ENCODE assay signal across 1 cellular context in the genomic region with DNA sequence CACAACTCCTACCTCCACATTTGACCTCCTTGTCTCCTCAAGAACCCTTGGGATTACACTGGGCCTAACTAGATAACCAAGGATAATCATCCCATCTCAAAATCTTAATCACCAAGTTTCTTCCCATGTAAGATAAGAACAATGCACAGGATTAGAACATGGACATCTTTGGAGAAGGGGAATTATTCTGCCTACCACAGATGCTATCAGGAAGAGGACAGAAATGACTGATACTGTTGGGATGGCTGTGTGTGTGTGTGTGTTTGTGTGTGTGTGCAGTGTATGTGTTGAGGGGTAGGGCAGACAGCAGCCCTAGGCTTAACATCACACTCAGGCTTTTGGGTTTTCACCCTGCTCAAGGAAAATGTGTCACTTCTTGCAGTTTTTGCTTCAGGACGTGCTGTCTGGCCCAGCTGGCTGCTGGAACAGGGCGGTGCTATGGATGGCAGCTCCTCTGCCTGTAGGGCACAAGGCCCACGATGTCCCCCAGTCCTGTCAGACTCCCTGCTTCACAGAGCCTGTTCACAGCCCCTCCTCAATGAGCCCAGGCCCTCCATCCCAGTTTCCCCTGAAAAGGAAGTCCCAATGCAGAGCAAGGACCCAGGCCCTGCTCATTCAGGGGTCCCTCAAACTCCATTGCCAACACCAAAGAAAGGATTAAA.
TF ChIP-seq lines count a peak whose summit lies in the region.

No MANE protein-coding gene starts in this region.

TF ChIP-seq in SK-N-SH treated with all-trans-retinoic acid at 6 μM for 48 hours, 23 proteins besides CTCF, POLR2A, EP300 and RAD21 (continued from another document):
- TF ChIP-seq, protein P1, sequence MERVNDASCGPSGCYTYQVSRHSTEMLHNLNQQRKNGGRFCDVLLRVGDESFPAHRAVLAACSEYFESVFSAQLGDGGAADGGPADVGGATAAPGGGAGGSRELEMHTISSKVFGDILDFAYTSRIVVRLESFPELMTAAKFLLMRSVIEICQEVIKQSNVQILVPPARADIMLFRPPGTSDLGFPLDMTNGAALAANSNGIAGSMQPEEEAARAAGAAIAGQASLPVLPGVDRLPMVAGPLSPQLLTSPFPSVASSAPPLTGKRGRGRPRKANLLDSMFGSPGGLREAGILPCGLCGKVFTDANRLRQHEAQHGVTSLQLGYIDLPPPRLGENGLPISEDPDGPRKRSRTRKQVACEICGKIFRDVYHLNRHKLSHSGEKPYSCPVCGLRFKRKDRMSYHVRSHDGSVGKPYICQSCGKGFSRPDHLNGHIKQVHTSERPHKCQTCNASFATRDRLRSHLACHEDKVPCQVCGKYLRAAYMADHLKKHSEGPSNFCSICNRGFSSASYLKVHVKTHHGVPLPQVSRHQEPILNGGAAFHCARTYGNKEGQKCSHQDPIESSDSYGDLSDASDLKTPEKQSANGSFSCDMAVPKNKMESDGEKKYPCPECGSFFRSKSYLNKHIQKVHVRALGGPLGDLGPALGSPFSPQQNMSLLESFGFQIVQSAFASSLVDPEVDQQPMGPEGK (CRISPR knock-in tag; IDR thresholded peaks at IDR 0.05; ENCODE audit: borderline replicate concordance) = no peak
- no peak for TF ChIP-seq SNAI2 (CRISPR knock-in tag; IDR thresholded peaks at IDR 0.05)
- no peak for TF ChIP-seq CSDC2 (CRISPR knock-in tag; IDR thresholded peaks at IDR 0.05)
- TF ChIP-seq OSR1 (CRISPR knock-in tag; IDR thresholded peaks at IDR 0.05) = no peak
- TF ChIP-seq RARB (CRISPR knock-in tag; IDR thresholded peaks at IDR 0.05) = no peak
